ENCODE assay signal across 14 cellular contexts in the genomic region with DNA sequence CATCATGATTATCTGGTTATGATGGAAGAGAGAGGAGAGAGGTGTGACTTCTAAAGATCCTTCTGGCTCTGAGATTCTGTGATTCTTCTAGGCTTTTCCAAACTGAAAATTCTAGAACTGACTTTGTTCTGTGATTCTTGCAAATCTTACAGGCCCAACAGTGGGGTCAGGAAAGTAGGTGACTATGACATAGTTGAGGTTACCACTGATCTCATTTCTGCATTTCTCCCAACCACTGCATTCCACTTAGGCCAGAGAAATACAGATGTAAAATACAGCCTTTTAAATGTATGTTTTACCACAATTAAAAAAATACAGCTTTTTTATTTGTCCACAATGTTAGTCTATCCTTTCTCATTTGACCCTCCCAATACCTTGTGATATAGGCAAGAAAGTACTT.
DNase-seq lines count a peak whose midpoint lies in the region; ATAC-seq and TF ChIP-seq lines count a peak whose summit lies in the region.
"Had no signal": no experiment of that assay in that cellular context is flagged by ENCODE, and none has a peak within 500 bp of the region (broad histone marks: within the 10 kb centered on the region; RNA-seq: fewer than 3 reads in every experiment).

No MANE protein-coding gene starts in this region.

- no peak overlapping the region for H3K27ac ChIP-seq in hepatocyte
- H3K27ac ChIP-seq: HL-60 had no signal

- H2AFZ ChIP-seq in hepatocyte: no peak overlapping the region

- no peaks in the 10 kb centered on the region for H3K9me2 ChIP-seq in hepatocyte (replicated peaks; ENCODE audit: insufficient read depth)

- TF ChIP-seq CTCF in AG04449 (IDR thresholded peaks at IDR 0.05; ENCODE audit: insufficient read depth, low read length, missing control alignments): no peak
- TF ChIP-seq CTCF in hepatocyte (IDR thresholded peaks at IDR 0.05; ENCODE audit: poor library complexity): no peak

- H3K4me1 Mint-ChIP-seq in memory B cell: peaks cover 52% of the 10 kb centered on the region
- H3K4me1 Mint-ChIP-seq: neural crest cell had no signal

- H3K79me2 ChIP-seq in hepatocyte: peaks cover 3% of the 10 kb centered on the region

- peak overlapping the region; percentile 16 for H3K27ac Mint-ChIP-seq in memory B cell

- H3K36me3 ChIP-seq in hepatocyte (replicated peaks; ENCODE audit: insufficient read depth, low read depth): no peaks in the 10 kb centered on the region
- H3K36me3 ChIP-seq: ascending aorta had no signal

- POLR2A ChIA-PET in AG04449 (lab: Yijun Ruan, JAX): interaction anchor here (0.5 to 1.2 kb wide), 3 partner anchors 12 to 52 kb away, joined by 3 to 4 read pairs (median 3); no protein-coding TSS in a partner anchor

- H3K27me3 Mint-ChIP-seq in memory B cell: no peaks in the 10 kb centered on the region

- peaks cover 15% of the 10 kb centered on the region for H3K36me3 Mint-ChIP-seq in memory B cell

- peak; percentile 80 for DNase-seq in AG04449 (ENCODE audit: low read depth, low spot score)
- peak; percentile 85 for DNase-seq in H4 (ENCODE audit: low spot score)
- peak; percentile 93 for DNase-seq in amniotic epithelial cell (ENCODE audit: low read depth)
- no peak for DNase-seq in memory B cell (ENCODE audit: low spot score in 2 of 2)
- no peak for DNase-seq in NCI-H510A (lab: John Stamatoyannopoulos, UW)
- no peak for DNase-seq in left lobe of liver (ENCODE audit: low spot score)
- no peak for DNase-seq in hepatocyte (ENCODE audit: low spot score)
- DNase-seq: activated CD4-positive, alpha-beta T cell treated with anti-CD3 and anti-CD28 coated beads for 4 hours; NCI-H2029 had no signal

- no peak overlapping the region for H3K4me3 Mint-ChIP-seq in memory B cell
- H3K4me3 Mint-ChIP-seq: neural crest cell had no signal

- H3K27me3 ChIP-seq in hepatocyte: no peaks in the 10 kb centered on the region
- H3K27me3 ChIP-seq: ascending aorta had no signal

- no peak overlapping the region for H3K4me2 ChIP-seq in hepatocyte

- H3K9me3 ChIP-seq in hepatocyte (ENCODE audit: low read depth): no peaks in the 10 kb centered on the region
- H3K9me3 ChIP-seq: ascending aorta had no signal

- peaks cover 11% of the 10 kb centered on the region for H3K4me1 ChIP-seq in hepatocyte (ENCODE audit: insufficient read depth)

- H3K9me3 Mint-ChIP-seq in memory B cell: no peaks in the 10 kb centered on the region
- H3K9me3 Mint-ChIP-seq: neural crest cell had no signal

- no peaks in the 10 kb centered on the region for H4K20me1 ChIP-seq in hepatocyte (ENCODE audit: insufficient read depth, poor library complexity, severe bottlenecking)

- ATAC-seq in memory B cell (ENCODE audit: low read depth) (no peak), left lobe of liver (no peak), HG02588 (IDR thresholded peaks at IDR 0.05; ENCODE audit: unreplicated experiment) (no peak)
- ATAC-seq: HCT116 had no signal

- H3K4me3 ChIP-seq in AG04449 (ENCODE audit: low read depth, low read length) (no peak overlapping the region), hepatocyte (no peak overlapping the region)
- H3K4me3 ChIP-seq: ascending aorta had no signal

- CTCF ChIA-PET in AG04449 (lab: Yijun Ruan, JAX): interaction anchor here (1.4 to 1.8 kb wide), 2 partner anchors 84 to 133 kb away, joined by 4 to 10 read pairs; partner anchors contain the start of gene STIM1

Comparison
In these comparisons a context has a peak if more than half of its experiments do, and no peak if none do; other contexts are left out.
1. DNase-seq: peak in AG04449 (single experiment), H4 (single experiment) and amniotic epithelial cell (single experiment); none in memory B cell (0 of 2), NCI-H510A (single experiment), left lobe of liver (single experiment) and hepatocyte (single experiment).